In the genomic region with DNA sequence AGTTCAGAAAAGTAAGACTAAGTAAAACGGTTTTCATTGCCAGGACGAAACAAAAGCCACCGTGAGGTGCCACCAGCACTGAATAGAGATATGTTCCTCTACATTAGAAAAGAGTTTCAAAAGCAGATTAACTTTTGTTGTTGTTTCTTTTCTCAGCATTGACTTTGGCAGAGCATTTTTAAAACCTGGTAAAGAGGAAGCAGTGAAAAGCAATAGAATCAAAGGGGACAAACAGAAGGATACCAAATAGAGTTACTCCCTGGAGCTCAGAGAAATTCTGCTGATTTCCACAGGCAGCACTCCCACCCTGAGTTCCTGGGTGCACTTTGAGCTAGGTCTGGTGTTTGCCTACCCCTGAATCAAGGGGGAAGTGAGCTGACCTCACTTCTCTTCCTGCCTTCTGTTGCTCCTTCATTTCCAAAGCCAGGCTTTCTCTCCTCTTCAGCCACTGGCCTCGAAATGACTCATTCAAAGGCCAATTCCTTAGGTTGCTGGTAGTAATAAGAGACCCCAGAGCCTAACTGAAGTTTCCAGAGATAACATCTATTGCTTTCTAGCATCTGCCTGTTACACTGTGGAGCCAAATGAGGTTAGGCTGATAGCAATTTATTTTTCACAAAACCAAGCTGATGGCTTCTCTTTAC, we compare ENCODE assay signal across 23 cellular contexts. TPM values are rescaled to one million over a fixed set of nuclear protein-coding genes. Genes with fewer than 3 reads are reported as not detected.
DNase-seq lines count a peak whose midpoint lies in the region; ATAC-seq, FAIRE-seq and TF ChIP-seq lines count a peak whose summit lies in the region.
"Had no signal": no experiment of that assay in that cellular context is flagged by ENCODE, and none has a peak within 500 bp of the region (broad histone marks: within the 10 kb centered on the region; RNA-seq: fewer than 3 reads in every experiment).

No MANE protein-coding gene starts in this region.

- H3K14ac ChIP-seq in H1 (ENCODE audit: insufficient read length): no peak overlapping the region

- TF ChIP-seq EP300 in H1 (IDR thresholded peaks at IDR 0.05; ENCODE audit: borderline replicate concordance in 1 of 2, low read depth in 2 of 2, low read length in 2 of 2): no peak

- H3K4ac ChIP-seq in H1 (replicated peaks; ENCODE audit: insufficient read length, low read depth, low read length): no peak overlapping the region

- 0 out of 2 replicates have a peak overlapping the region, but pooled peaks have one; percentile 26 for H3K18ac ChIP-seq in H1 (ENCODE audit: extremely low read depth, low read length)

- no peak overlapping the region for H3K4me3 Mint-ChIP-seq in stimulated activated naive CD8-positive, alpha-beta T cell treated with anti-CD3 and anti-CD28 coated beads, Interleukin-15, amount 100 ng/mL, for 72 hours
- H3K4me3 Mint-ChIP-seq in stimulated activated memory B cell treated with anti-CD40 and anti-IgM and Interleukin-4, amounts not matched to agents 10 μg/mL and 1 μg/mL and 100 μg/mL, for 72 hours: no peak overlapping the region
- H3K4me3 Mint-ChIP-seq: activated naive CD8-positive, alpha-beta T cell; CD4-positive, CD25-positive, alpha-beta regulatory T cell had no signal

- H3K4me3 ChIP-seq in H1 (ENCODE audit: extremely low read depth in 1 of 4, insufficient read depth in 2 of 4, low read depth in 3 of 4, low read length in 4 of 4): no peak overlapping the region
- H3K4me3 ChIP-seq: cardiac muscle cell, right atrium auricular region, SJSA1, vagina had no signal

- H2BK120ac ChIP-seq in H1 (replicated peaks; ENCODE audit: low read depth, low read length): no peak overlapping the region

- peak overlapping the region in 1 of 4 experiments; percentile 59; a peak in 1 of 7 replicates for H3K9ac ChIP-seq in H1 (replicated peaks in 1 of 4; ENCODE audit: extremely low read depth in 1 of 4, low read depth in 3 of 4, low read length in 3 of 4)

- H2BK20ac ChIP-seq in H1 (ENCODE audit: low read length): no peak overlapping the region

- FAIRE-seq in H1 (lab: Jason Lieb, UNC): peak; percentile 24

- no peak overlapping the region for H2BK15ac ChIP-seq in H1 (ENCODE audit: low read length)

- no peak overlapping the region; the same call in 1 of the 2 replicates for H3K27ac ChIP-seq in H1 (ENCODE audit: low read depth, low read length)
- H3K27ac ChIP-seq: cardiac muscle cell, neutrophil, right atrium auricular region, SJSA1, vagina had no signal

- no peaks in the 10 kb centered on the region for H3K23me2 ChIP-seq in H1 (ENCODE audit: low read depth, low read length)

- no peak for TF ChIP-seq CTCF in H1 (IDR thresholded peaks at IDR 0.05; ENCODE audit: control extremely low read depth in 1 of 3, insufficient read depth in 1 of 3, low read depth in 1 of 3, low read length in 3 of 3)

- no peak for TF ChIP-seq POLR2A in H1 (IDR thresholded peaks at IDR 0.05; ENCODE audit: control extremely low read depth in 1 of 2, low read depth in 2 of 2, low read length in 2 of 2)

- 32% methylated on average over 4 of the region's 4 CpGs; no CpG with 5 or more reads in 1 of the 2 experiments for WGBS in H1 (ENCODE audit: extremely low coverage in 1 of 2, insufficient coverage in 1 of 2, insufficient read length in 1 of 2, insufficient replicate concordance in 2 of 2, low coverage in 1 of 2, low lambda C conversion rate in 2 of 2, missing lambda C conversion rate in 1 of 2), 2 experiments

- H3K4me1 ChIP-seq in H1 (replicated peaks in 1 of 4; ENCODE audit: control insufficient read depth in 3 of 4, insufficient read depth in 4 of 4, low read length in 3 of 4): peaks cover 0 to 11% (median 5%) of the 10 kb centered on the region in 4 experiments; a peak in 4 of 7 replicates
- H3K4me1 ChIP-seq: right atrium auricular region, SJSA1, vagina had no signal

- H4K8ac ChIP-seq in H1 (ENCODE audit: extremely low read depth, insufficient read depth, low read length): no peak overlapping the region

- H2AK5ac ChIP-seq in H1 (ENCODE audit: low read depth, low read length): no peak overlapping the region

- H4K5ac ChIP-seq in H1 (ENCODE audit: insufficient read length, low read depth, low read length): no peak overlapping the region

- H3K79me2 ChIP-seq in H1 (ENCODE audit: control insufficient read depth in 1 of 2, insufficient read depth in 2 of 2, low read length in 2 of 2): no peaks in the 10 kb centered on the region

- H3K56ac ChIP-seq in H1 (replicated peaks; ENCODE audit: insufficient read length, low read depth, low read length): no peak overlapping the region

- H3K27me3 ChIP-seq in H1 (replicated peaks in 1 of 4; ENCODE audit: control insufficient read depth in 3 of 4, extremely low read depth in 1 of 4, insufficient read depth in 3 of 4, low read length in 3 of 4): no peaks in the 10 kb centered on the region
- H3K27me3 ChIP-seq: cardiac muscle cell, vagina had no signal

- H2AFZ ChIP-seq in H1 (ENCODE audit: low read length): peak overlapping the region; percentile 36; the same call in 1 of the 2 replicates

- POLR2A ChIA-PET in H1 (lab: Charles Lee; ENCODE audit: partially characterized antibody): no interaction called here

- H3K36me3 ChIP-seq in H1 (ENCODE audit: control insufficient read depth in 2 of 4, insufficient read depth in 4 of 4, low read length in 3 of 4): no peaks in the 10 kb centered on the region
- H3K36me3 ChIP-seq: cardiac muscle cell, neutrophil, right atrium auricular region, SJSA1, vagina had no signal

- TF ChIP-seq RAD21 in H1 (IDR thresholded peaks at IDR 0.05 in 1 of 2, conservative IDR thresholded peaks at IDR 0.05 in 1 of 2; ENCODE audit: low read depth in 2 of 2, low read length in 2 of 2): no peak

- H3K9me3 Mint-ChIP-seq in stimulated activated naive CD8-positive, alpha-beta T cell treated with anti-CD3 and anti-CD28 coated beads, Interleukin-15, amount 100 ng/mL, for 72 hours: no peaks in the 10 kb centered on the region
- no peaks in the 10 kb centered on the region for H3K9me3 Mint-ChIP-seq in stimulated activated memory B cell treated with anti-CD40 and anti-IgM and Interleukin-4, amounts not matched to agents 10 μg/mL and 1 μg/mL and 100 μg/mL, for 72 hours

- H3K4me2 ChIP-seq in H1 (ENCODE audit: insufficient read depth in 1 of 2, low read depth in 2 of 2, low read length in 2 of 2): peak overlapping the region; percentile 18 to 45; a peak in 2 of 4 replicates

- no peaks in the 10 kb centered on the region for H4K20me1 ChIP-seq in H1 (replicated peaks in 1 of 2; ENCODE audit: control insufficient read depth in 1 of 2, insufficient read depth in 2 of 2, low read length in 2 of 2)

- no peak overlapping the region for H4K91ac ChIP-seq in H1 (replicated peaks; ENCODE audit: insufficient read length, low read length)

- H3K27me3 Mint-ChIP-seq in stimulated activated naive CD8-positive, alpha-beta T cell treated with anti-CD3 and anti-CD28 coated beads, Interleukin-15, amount 100 ng/mL, for 72 hours: peaks cover 8% of the 10 kb centered on the region
- H3K27me3 Mint-ChIP-seq in stimulated activated memory B cell treated with anti-CD40 and anti-IgM and Interleukin-4, amounts not matched to agents 10 μg/mL and 1 μg/mL and 100 μg/mL, for 72 hours: peaks cover 34% of the 10 kb centered on the region

- H3K23ac ChIP-seq in H1 (ENCODE audit: insufficient read length): no peak overlapping the region

- CTCF ChIA-PET in H1 (lab: Charles Lee; ENCODE audit: partially characterized antibody): interaction anchor here (1.5 to 12.5 kb wide), 5 partner anchors 57 to 102 kb away, joined by 3 to 170 read pairs (median 46); partner anchors contain the start of gene CBY2

- no peak overlapping the region for H2BK12ac ChIP-seq in H1 (ENCODE audit: low read depth, low read length)

- H3K79me1 ChIP-seq in H1 (ENCODE audit: low read depth, low read length): no peaks in the 10 kb centered on the region

- no peaks in the 10 kb centered on the region for H3K36me3 Mint-ChIP-seq in stimulated activated memory B cell treated with anti-CD40 and anti-IgM and Interleukin-4, amounts not matched to agents 10 μg/mL and 1 μg/mL and 100 μg/mL, for 72 hours
- H3K36me3 Mint-ChIP-seq: activated naive CD8-positive, alpha-beta T cell; CD4-positive, CD25-positive, alpha-beta regulatory T cell had no signal

- no peak for DNase-seq in stimulated activated naive CD8-positive, alpha-beta T cell treated with anti-CD3 and anti-CD28 coated beads, Interleukin-15, Interleukin-2, amounts not matched to agents 100 U/mL and 50 U/mL, for 24 hours
- no peak for DNase-seq in stimulated activated naive CD8-positive, alpha-beta T cell treated with anti-CD3 and anti-CD28 coated beads, Interleukin-15, amount 100 ng/mL, for 72 hours
- DNase-seq in OCI-M1 (lab: John Stamatoyannopoulos, UW) (peak; percentile 54), H1 (ENCODE audit: low read depth in 1 of 2, low spot score in 2 of 2) (no peak), middle frontal gyrus (ENCODE audit: extremely low spot score, low spot score) (no peak), dedifferentiated amniotic fluid mesenchymal stem cell (ENCODE audit: extremely low spot score) (no peak), NCI-H748 treated with DMSO at 0.1 percent for 48 hours (lab: John Stamatoyannopoulos, UW) (no peak)
- DNase-seq: activated CD4-positive, alpha-beta T cell treated with anti-CD3 and anti-CD28 coated beads, Interleukin-2, amount 50 U/mL, for 48 hours; activated T-cell treated with anti-CD3 and anti-CD28 coated beads, Interleukin-2, amount 50 U/mL, for 48 hours; CD4-positive, CD25-positive, alpha-beta regulatory T cell; effector memory CD4-positive, alpha-beta T cell; GDM1; NCI-H1417 treated with DMSO at 0.1 percent for 48 hours; stimulated activated CD4-positive, alpha-beta T cell treated with anti-CD3 and anti-CD28 coated beads, Interleukin-1b, Interleukin-23, amount 100 ng/mL, for 48 hours; substantia nigra had no signal

- H2BK5ac ChIP-seq in H1 (ENCODE audit: low read depth, low read length): no peak overlapping the region

- ATAC-seq in stimulated activated naive CD8-positive, alpha-beta T cell treated with anti-CD3 and anti-CD28 coated beads, Interleukin-15, Interleukin-2, amounts not matched to agents 100 U/mL and 50 U/mL, for 24 hours: peak; percentile 30
- no peak for ATAC-seq in stimulated activated naive CD8-positive, alpha-beta T cell treated with anti-CD3 and anti-CD28 coated beads, Interleukin-15, amount 100 ng/mL, for 72 hours
- ATAC-seq in stimulated activated memory B cell treated with anti-CD40 and anti-IgM and Interleukin-4, amounts not matched to agents 10 μg/mL and 1 μg/mL and 100 μg/mL, for 72 hours: no peak

- no peaks in the 10 kb centered on the region for H3K4me1 Mint-ChIP-seq in stimulated activated naive CD8-positive, alpha-beta T cell treated with anti-CD3 and anti-CD28 coated beads, Interleukin-15, amount 100 ng/mL, for 72 hours
- no peaks in the 10 kb centered on the region for H3K4me1 Mint-ChIP-seq in stimulated activated memory B cell treated with anti-CD40 and anti-IgM and Interleukin-4, amounts not matched to agents 10 μg/mL and 1 μg/mL and 100 μg/mL, for 72 hours

- H3K9me3 ChIP-seq in H1 (ENCODE audit: insufficient read depth in 2 of 2, low read depth in 1 of 2, low read length in 1 of 2): no peaks in the 10 kb centered on the region
- H3K9me3 ChIP-seq: neutrophil, right atrium auricular region, SJSA1, vagina had no signal

- H3K27ac Mint-ChIP-seq in stimulated activated naive CD8-positive, alpha-beta T cell treated with anti-CD3 and anti-CD28 coated beads, Interleukin-15, amount 100 ng/mL, for 72 hours: no peak overlapping the region
- H3K27ac Mint-ChIP-seq in stimulated activated memory B cell treated with anti-CD40 and anti-IgM and Interleukin-4, amounts not matched to agents 10 μg/mL and 1 μg/mL and 100 μg/mL, for 72 hours: no peak overlapping the region
- H3K27ac Mint-ChIP-seq: activated naive CD8-positive, alpha-beta T cell had no signal

RNA-seq across cellular contexts. Expression of gene ERICH6B, which starts 11.3 kb away (rescaled TPM):
- not detected in 2 replicates for total RNA-seq in H1 (2021; fragmentation: NEBNext Ultra II Directional; extraction: Animal tissue kit (Norgen Biotek cat#: 25700))
- polyA plus RNA-seq in H1 (2011; rRNA removed): not detected in 2 replicates
- polyA plus RNA-seq in H1 (2011; cell fraction: cytosol; rRNA removed): not detected
- polyA plus RNA-seq in H1 (2011; cell fraction: nucleus; rRNA removed): not detected
- polyA plus RNA-seq in H1 (2012, experiment 1 of 2): 0.57 to 0.94 TPM (median 0.69 TPM) in 4 replicates
- not detected for polyA plus RNA-seq in H1 (2012, experiment 2 of 2)
- not detected for polyA plus RNA-seq in H1 (2013, experiment 1 of 2)
- polyA plus RNA-seq in H1 (2013, experiment 2 of 2): not detected
- not detected in 2 replicates for polyA minus RNA-seq in H1 (2011; rRNA and poly(A)+ RNA removed)
- not detected for polyA minus RNA-seq in H1 (2011; cell fraction: cytosol; rRNA and poly(A)+ RNA removed)
- not detected for polyA minus RNA-seq in H1 (2011; cell fraction: nucleus; rRNA and poly(A)+ RNA removed)
- total RNA-seq: cardiac muscle cell; CD4-positive, CD25-positive, alpha-beta regulatory T cell; mucosa of gallbladder; right atrium auricular region; SJSA1; vagina had no signal
